In the genomic region with DNA sequence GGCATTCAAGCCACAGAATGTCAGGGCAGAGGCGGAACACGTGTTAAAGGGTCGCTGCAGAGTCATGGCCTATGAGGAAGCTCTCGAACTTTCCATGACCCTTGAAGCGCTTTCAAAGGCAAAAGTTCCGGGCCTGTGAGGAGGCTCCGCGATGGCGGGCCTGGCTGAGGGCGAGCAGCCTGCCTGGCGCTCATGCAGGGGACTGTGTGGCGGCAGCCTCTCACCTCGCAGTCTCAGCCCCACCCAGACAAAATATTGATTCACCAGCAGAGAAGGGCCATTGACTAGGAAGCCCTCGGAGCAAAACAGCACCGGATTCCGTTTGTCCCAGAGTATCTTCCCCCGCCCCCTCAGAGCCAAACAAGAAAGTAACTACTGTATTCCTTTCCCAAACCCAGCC, we compare ENCODE assay signal across 1 cellular context.
TF ChIP-seq lines count a peak whose summit lies in the region.

No MANE protein-coding gene starts in this region.

TF ChIP-seq in GM23338, 12 proteins besides CTCF, POLR2A, EP300 and RAD21 (continued from another document):
- TF ChIP-seq, protein P1, sequence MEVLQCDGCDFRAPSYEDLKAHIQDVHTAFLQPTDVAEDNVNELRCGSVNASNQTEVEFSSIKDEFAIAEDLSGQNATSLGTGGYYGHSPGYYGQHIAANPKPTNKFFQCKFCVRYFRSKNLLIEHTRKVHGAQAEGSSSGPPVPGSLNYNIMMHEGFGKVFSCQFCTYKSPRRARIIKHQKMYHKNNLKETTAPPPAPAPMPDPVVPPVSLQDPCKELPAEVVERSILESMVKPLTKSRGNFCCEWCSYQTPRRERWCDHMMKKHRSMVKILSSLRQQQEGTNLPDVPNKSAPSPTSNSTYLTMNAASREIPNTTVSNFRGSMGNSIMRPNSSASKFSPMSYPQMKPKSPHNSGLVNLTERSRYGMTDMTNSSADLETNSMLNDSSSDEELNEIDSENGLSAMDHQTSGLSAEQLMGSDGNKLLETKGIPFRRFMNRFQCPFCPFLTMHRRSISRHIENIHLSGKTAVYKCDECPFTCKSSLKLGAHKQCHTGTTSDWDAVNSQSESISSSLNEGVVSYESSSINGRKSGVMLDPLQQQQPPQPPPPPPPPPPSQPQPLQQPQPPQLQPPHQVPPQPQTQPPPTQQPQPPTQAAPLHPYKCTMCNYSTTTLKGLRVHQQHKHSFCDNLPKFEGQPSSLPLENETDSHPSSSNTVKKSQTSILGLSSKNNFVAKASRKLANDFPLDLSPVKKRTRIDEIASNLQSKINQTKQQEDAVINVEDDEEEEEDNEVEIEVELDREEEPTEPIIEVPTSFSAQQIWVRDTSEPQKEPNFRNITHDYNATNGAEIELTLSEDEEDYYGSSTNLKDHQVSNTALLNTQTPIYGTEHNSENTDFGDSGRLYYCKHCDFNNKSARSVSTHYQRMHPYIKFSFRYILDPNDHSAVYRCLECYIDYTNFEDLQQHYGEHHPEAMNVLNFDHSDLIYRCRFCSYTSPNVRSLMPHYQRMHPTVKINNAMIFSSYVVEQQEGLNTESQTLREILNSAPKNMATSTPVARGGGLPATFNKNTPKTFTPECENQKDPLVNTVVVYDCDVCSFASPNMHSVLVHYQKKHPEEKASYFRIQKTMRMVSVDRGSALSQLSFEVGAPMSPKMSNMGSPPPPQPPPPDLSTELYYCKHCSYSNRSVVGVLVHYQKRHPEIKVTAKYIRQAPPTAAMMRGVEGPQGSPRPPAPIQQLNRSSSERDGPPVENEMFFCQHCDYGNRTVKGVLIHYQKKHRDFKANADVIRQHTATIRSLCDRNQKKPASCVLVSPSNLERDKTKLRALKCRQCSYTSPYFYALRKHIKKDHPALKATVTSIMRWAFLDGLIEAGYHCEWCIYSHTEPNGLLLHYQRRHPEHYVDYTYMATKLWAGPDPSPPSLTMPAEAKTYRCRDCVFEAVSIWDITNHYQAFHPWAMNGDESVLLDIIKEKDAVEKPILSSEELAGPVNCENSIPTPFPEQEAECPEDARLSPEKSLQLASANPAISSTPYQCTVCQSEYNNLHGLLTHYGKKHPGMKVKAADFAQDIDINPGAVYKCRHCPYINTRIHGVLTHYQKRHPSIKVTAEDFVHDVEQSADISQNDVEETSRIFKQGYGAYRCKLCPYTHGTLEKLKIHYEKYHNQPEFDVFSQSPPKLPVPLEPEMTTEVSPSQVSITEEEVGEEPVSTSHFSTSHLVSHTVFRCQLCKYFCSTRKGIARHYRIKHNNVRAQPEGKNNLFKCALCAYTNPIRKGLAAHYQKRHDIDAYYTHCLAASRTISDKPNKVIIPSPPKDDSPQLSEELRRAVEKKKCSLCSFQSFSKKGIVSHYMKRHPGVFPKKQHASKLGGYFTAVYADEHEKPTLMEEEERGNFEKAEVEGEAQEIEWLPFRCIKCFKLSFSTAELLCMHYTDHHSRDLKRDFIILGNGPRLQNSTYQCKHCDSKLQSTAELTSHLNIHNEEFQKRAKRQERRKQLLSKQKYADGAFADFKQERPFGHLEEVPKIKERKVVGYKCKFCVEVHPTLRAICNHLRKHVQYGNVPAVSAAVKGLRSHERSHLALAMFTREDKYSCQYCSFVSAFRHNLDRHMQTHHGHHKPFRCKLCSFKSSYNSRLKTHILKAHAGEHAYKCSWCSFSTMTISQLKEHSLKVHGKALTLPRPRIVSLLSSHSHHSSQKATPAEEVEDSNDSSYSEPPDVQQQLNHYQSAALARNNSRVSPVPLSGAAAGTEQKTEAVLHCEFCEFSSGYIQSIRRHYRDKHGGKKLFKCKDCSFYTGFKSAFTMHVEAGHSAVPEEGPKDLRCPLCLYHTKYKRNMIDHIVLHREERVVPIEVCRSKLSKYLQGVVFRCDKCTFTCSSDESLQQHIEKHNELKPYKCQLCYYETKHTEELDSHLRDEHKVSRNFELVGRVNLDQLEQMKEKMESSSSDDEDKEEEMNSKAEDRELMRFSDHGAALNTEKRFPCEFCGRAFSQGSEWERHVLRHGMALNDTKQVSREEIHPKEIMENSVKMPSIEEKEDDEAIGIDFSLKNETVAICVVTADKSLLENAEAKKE (CRISPR knock-in tag; IDR thresholded peaks at IDR 0.05): no peak
- TF ChIP-seq EZH2phosphoT487 (IDR thresholded peaks at IDR 0.05; ENCODE audit: unreplicated experiment): no peak
